Comparison of ENCODE assay signal across 17 cellular contexts in the genomic region with DNA sequence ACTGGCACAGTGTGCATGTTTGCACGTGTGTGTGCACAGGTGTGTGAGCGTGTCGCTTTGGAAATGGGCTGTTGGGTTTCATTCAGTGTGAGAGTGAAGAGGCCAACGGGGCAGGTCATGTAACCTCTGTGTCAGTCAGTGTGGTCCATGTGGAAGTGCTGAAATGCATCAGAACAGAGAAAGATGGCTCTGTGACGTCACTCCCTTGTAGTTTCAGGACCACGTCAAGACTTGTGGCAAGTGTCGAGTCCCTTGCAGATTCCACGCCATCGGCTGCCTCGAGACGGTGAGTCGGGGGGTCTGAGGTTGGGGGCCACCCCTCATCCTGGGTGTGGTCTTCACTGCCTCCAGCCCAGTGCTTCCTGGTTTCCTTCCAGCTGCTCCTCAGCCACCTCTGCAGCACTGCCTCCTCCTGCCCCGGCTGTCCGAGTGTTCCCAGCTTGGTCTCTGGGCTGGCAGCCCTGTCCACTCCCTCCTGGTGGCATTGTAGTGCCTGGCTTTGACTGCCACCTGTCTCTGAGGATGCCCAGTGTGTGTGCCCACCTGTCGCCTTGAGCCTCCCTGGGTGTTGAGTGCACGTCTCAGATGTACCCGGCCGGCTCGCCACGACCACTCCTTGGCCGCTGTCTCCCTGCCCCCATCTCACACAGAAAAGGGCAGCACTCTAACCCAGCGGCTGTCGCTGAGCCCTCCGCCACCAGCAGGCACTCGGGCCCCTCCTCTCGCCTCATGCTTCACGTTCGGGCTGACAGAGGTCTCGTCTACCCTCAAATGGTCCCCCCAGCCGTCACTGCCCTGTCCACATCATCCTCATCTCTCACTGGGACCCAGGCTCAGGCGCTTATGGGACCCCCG. TPM values are rescaled to one million over a fixed set of nuclear protein-coding genes. Genes with fewer than 3 reads are reported as not detected.
DNase-seq lines count a peak whose midpoint lies in the region; ATAC-seq lines count a peak whose summit lies in the region.
"Had no signal": no experiment of that assay in that cellular context is flagged by ENCODE, and none has a peak within 500 bp of the region (broad histone marks: within the 10 kb centered on the region; RNA-seq: fewer than 3 reads in every experiment).

No MANE protein-coding gene starts in this region.

- H3K36me3 Mint-ChIP-seq in activated T-cell treated with anti-CD3 and anti-CD28 coated beads, Interleukin-2, amount 50 U/mL, for 72 hours (ENCODE audit: insufficient read depth in 2 of 2) = peaks cover 15 to 33% of the 10 kb centered on the region in 2 donors
- H3K36me3 Mint-ChIP-seq in dendritic cell treated with granulocyte-macrophage colony-stimulating factor and Interleukin-4, amounts not matched to agents 40 ng/mL and 50 ng/mL, for 4 days (ENCODE audit: low read depth) = peaks cover 90% of the 10 kb centered on the region

- peak; percentile 76 to 88 for ATAC-seq in activated T-cell treated with anti-CD3 and anti-CD28 coated beads, Interleukin-2, amount 50 U/mL, for 72 hours (replicated peaks in 1 of 2)
- no peak for ATAC-seq in GM18498 (IDR thresholded peaks at IDR 0.05; ENCODE audit: unreplicated experiment)
- no peak for ATAC-seq in HG02840 (IDR thresholded peaks at IDR 0.05; ENCODE audit: low FRiP score, unreplicated experiment)
- ATAC-seq: heart right ventricle, left lobe of liver had no signal

- peak in 1 of 2 donors; percentile 42 for DNase-seq in activated T-cell treated with anti-CD3 and anti-CD28 coated beads, Interleukin-2, amount 50 U/mL, for 72 hours
- no peak for DNase-seq in activated T-cell treated with anti-CD3 and anti-CD28 coated beads, Interleukin-2, amount 50 U/mL, for 1 hour
- DNase-seq in stimulated activated CD8-positive, alpha-beta memory T cell treated with anti-CD3 and anti-CD28 coated beads, Interleukin-4, amount 100 ng/mL, for 48 hours = peak; percentile 49
- DNase-seq: activated effector memory CD4-positive, alpha-beta T cell treated with Interleukin-2 at 50 U/mL for 16 hours; dermis blood vessel endothelial cell; heart right ventricle; midbrain; NCI-H1105; NCI-H446 treated with DMSO at 0.1 percent for 48 hours; tibial artery had no signal

- H3K4me1 Mint-ChIP-seq in activated T-cell treated with anti-CD3 and anti-CD28 coated beads, Interleukin-2, amount 50 U/mL, for 72 hours (ENCODE audit: low read depth) = peaks cover 10% of the 10 kb centered on the region
- no peaks in the 10 kb centered on the region for H3K4me1 Mint-ChIP-seq in dendritic cell treated with granulocyte-macrophage colony-stimulating factor and Interleukin-4, amounts not matched to agents 40 ng/mL and 50 ng/mL, for 4 days (ENCODE audit: low read depth)
- H3K4me1 Mint-ChIP-seq: nephron had no signal

- no peaks in the 10 kb centered on the region for H3K9me3 Mint-ChIP-seq in activated T-cell treated with anti-CD3 and anti-CD28 coated beads, Interleukin-2, amount 50 U/mL, for 72 hours
- H3K9me3 Mint-ChIP-seq in dendritic cell treated with granulocyte-macrophage colony-stimulating factor and Interleukin-4, amounts not matched to agents 40 ng/mL and 50 ng/mL, for 4 days = no peaks in the 10 kb centered on the region
- H3K9me3 Mint-ChIP-seq: nephron; stimulated activated naive CD8-positive, alpha-beta T cell treated with anti-CD3 and anti-CD28 coated beads, Interleukin-15, Interleukin-2, amounts not matched to agents 100 ng/mL and 50 ng/mL, for 24 hours had no signal

- peak overlapping the region; percentile 32 for H3K27ac Mint-ChIP-seq in activated T-cell treated with anti-CD3 and anti-CD28 coated beads, Interleukin-2, amount 50 U/mL, for 72 hours
- H3K27ac Mint-ChIP-seq in dendritic cell treated with granulocyte-macrophage colony-stimulating factor and Interleukin-4, amounts not matched to agents 40 ng/mL and 50 ng/mL, for 4 days = peak overlapping the region; percentile 31
- H3K27ac Mint-ChIP-seq: nephron; stimulated activated naive CD8-positive, alpha-beta T cell treated with anti-CD3 and anti-CD28 coated beads, Interleukin-15, Interleukin-2, amounts not matched to agents 100 ng/mL and 50 ng/mL, for 24 hours had no signal

- peak overlapping the region in 1 of 2 donors; percentile 49 for H3K4me3 Mint-ChIP-seq in activated T-cell treated with anti-CD3 and anti-CD28 coated beads, Interleukin-2, amount 50 U/mL, for 72 hours
- H3K4me3 Mint-ChIP-seq in dendritic cell treated with granulocyte-macrophage colony-stimulating factor and Interleukin-4, amounts not matched to agents 40 ng/mL and 50 ng/mL, for 4 days = no peak overlapping the region
- H3K4me3 Mint-ChIP-seq: nephron; stimulated activated naive CD8-positive, alpha-beta T cell treated with anti-CD3 and anti-CD28 coated beads, Interleukin-15, Interleukin-2, amounts not matched to agents 100 ng/mL and 50 ng/mL, for 24 hours had no signal

- intact Hi-C loops in dendritic cell treated with granulocyte-macrophage colony-stimulating factor and Interleukin-4, amounts not matched to agents 40 ng/mL and 50 ng/mL, for 4 days (cut with micrococcal nuclease) = no loop called here

- H3K27me3 Mint-ChIP-seq in activated T-cell treated with anti-CD3 and anti-CD28 coated beads, Interleukin-2, amount 50 U/mL, for 72 hours (ENCODE audit: low read depth) = no peaks in the 10 kb centered on the region
- H3K27me3 Mint-ChIP-seq in dendritic cell treated with granulocyte-macrophage colony-stimulating factor and Interleukin-4, amounts not matched to agents 40 ng/mL and 50 ng/mL, for 4 days = no peaks in the 10 kb centered on the region
- H3K27me3 Mint-ChIP-seq: stimulated activated naive CD8-positive, alpha-beta T cell treated with anti-CD3 and anti-CD28 coated beads, Interleukin-15, Interleukin-2, amounts not matched to agents 100 ng/mL and 50 ng/mL, for 24 hours had no signal

RNA-seq across cellular contexts. Expression of a gene that starts 28.0 kb away (rescaled TPM):
- 10 to 100 TPM; 67.7 to 74.9 TPM for total RNA-seq in activated T-cell treated with anti-CD3 and anti-CD28 coated beads, Interleukin-2, amount 50 U/mL, for 72 hours

RNA-seq across cellular contexts. Expression of a gene that starts 28.5 kb away (rescaled TPM):
- 1 to 10 TPM; 2.6 to 3.4 TPM for total RNA-seq in activated T-cell treated with anti-CD3 and anti-CD28 coated beads, Interleukin-2, amount 50 U/mL, for 72 hours
- total RNA-seq: dermis blood vessel endothelial cell, prostate gland had no signal

RNA-seq across cellular contexts. Expression of a gene that starts 30.2 kb away (rescaled TPM):
- 10 to 100 TPM; 53.5 to 73.3 TPM for total RNA-seq in activated T-cell treated with anti-CD3 and anti-CD28 coated beads, Interleukin-2, amount 50 U/mL, for 72 hours

RNA-seq across cellular contexts. Expression of a gene that starts 35.5 kb away (rescaled TPM):
- total RNA-seq in activated T-cell treated with anti-CD3 and anti-CD28 coated beads, Interleukin-2, amount 50 U/mL, for 72 hours = 1 to 10 TPM; 1.0 to 1.4 TPM
- total RNA-seq: dermis blood vessel endothelial cell had no signal

RNA-seq across cellular contexts. Expression of a gene that starts 50.4 kb away (rescaled TPM):
- total RNA-seq in activated T-cell treated with anti-CD3 and anti-CD28 coated beads, Interleukin-2, amount 50 U/mL, for 72 hours = 100 to 1,000 TPM; 254 to 267 TPM

Comparison
In these comparisons a context has a peak if more than half of its experiments do, and no peak if none do; other contexts are left out.
1. ATAC-seq: peak in activated T-cell treated with anti-CD3 and anti-CD28 coated beads, Interleukin-2, amount 50 U/mL, for 72 hours (2 of 2); none in GM18498 (single experiment) and HG02840 (single experiment).